In genomic region chr6:11970114-11970513, GRCh38 we compare ENCODE assay signal across 23 cellular contexts.
"Had no signal": no experiment of that assay in that cellular context is flagged by ENCODE, and none has a peak within 500 bp of the region (broad histone marks: within the 10 kb centered on the region; RNA-seq: fewer than 3 reads in every experiment).

No MANE protein-coding gene starts in this region.

- H2AFZ ChIP-seq: parathyroid adenoma had no signal

- H3K79me2 ChIP-seq: parathyroid adenoma had no signal

- H3K36me3 ChIP-seq: prostate gland, right lobe of liver, spleen, stomach, thoracic aorta, transverse colon had no signal

- DNase-seq: cortex of kidney; dorsolateral prefrontal cortex; effector memory CD4-positive, alpha-beta T cell; foreskin keratinocyte; head of caudate nucleus; hippocampal formation; left colon; left ventricle myocardium superior; mesendoderm; naive B cell; occipital lobe; right lobe of liver; spleen; stimulated activated CD4-positive, alpha-beta T cell treated with anti-CD3 and anti-CD28 coated beads, Interleukin-15, amount 100 ng/mL, for 24 hours; stimulated activated CD4-positive, alpha-beta T cell treated with anti-CD3 and anti-CD28 coated beads, Interleukin-1b, Interleukin-23, amount 100 ng/mL, for 48 hours; stimulated activated CD4-positive, alpha-beta T cell treated with anti-CD3 and anti-CD28 coated beads, Interleukin-4, amount 100 ng/mL, for 24 hours; stomach; substantia nigra; transverse colon had no signal

- H3K4me1 ChIP-seq: foreskin keratinocyte, prostate gland, transverse colon had no signal

- H3K9me3 ChIP-seq: prostate gland, right lobe of liver, spleen, stomach, thoracic aorta, transverse colon had no signal

- H3K4me3 ChIP-seq: dorsolateral prefrontal cortex, lung, prostate gland, right lobe of liver, spleen, stomach, thoracic aorta, transverse colon had no signal

- H3K27me3 ChIP-seq: dorsolateral prefrontal cortex, foreskin keratinocyte, right lobe of liver, spleen, stomach, transverse colon had no signal

- H3K27ac ChIP-seq: dorsolateral prefrontal cortex, foreskin keratinocyte, parathyroid adenoma, prostate gland, thoracic aorta had no signal

- H3K9ac ChIP-seq: parathyroid adenoma had no signal
